8 cellular contexts compared by ENCODE assay signal in the genomic region with DNA sequence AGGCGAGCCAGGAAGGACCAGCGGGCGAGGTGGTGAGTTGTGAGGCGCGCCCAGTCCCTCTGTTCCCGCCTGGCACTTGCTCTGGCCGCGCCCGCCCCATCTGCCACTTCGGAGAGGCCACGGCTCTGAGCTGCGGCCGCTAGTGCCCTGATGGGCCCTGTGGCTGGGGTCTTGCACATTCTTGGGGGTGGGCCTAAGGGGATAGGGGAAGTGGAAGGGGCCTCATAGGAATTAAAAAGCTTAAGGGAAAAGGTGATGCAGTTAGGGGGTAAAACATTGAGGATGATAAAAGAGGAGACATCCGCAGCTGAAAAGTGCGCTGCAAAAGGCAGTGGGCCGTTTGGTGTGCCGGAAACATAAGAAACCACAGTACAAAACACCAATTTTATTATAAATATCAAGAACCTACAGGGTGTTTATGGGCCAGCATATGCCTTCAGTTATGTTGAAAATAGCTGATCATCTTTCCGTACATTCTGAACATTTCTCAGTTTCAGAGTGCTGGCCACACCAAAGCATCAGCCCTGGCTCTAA. TPM values are rescaled to one million over a fixed set of nuclear protein-coding genes. Genes with fewer than 3 reads are reported as not detected.
DNase-seq lines count a peak whose midpoint lies in the region; ATAC-seq and TF ChIP-seq lines count a peak whose summit lies in the region.

No MANE protein-coding gene starts in this region.

- H3K27me3 Mint-ChIP-seq in chondrocyte (ENCODE audit: low read depth), result no peaks in the 10 kb centered on the region
- H3K27me3 Mint-ChIP-seq in natural killer cell (ENCODE audit: low read depth in 2 of 2), result no peaks in the 10 kb centered on the region

- peak; percentile 4 to 30 (median 6) for ATAC-seq in natural killer cell
- ATAC-seq in HG03439 (IDR thresholded peaks at IDR 0.05; ENCODE audit: unreplicated experiment), result no peak
- no peak for ATAC-seq in foreskin keratinocyte

- H3K36me3 Mint-ChIP-seq in chondrocyte (ENCODE audit: low read depth), result peaks cover 20% of the 10 kb centered on the region
- H3K36me3 Mint-ChIP-seq in natural killer cell, result peaks cover 49% of the 10 kb centered on the region

- H3K4me2 ChIP-seq in BLaER1, result peak overlapping the region; percentile 94

- TF ChIP-seq RAD21 in Ishikawa (IDR thresholded peaks at IDR 0.05; ENCODE audit: low read depth), result no peak

- H3K4me3 Mint-ChIP-seq in chondrocyte (ENCODE audit: unreplicated experiment) (peak overlapping the region; percentile 94), natural killer cell (peak overlapping the region; percentile 100)

- H3K4me1 Mint-ChIP-seq in chondrocyte (ENCODE audit: low read depth) (peaks cover 18% of the 10 kb centered on the region), natural killer cell (peaks cover 92 to 96% of the 10 kb centered on the region in 2 donors)

- intact Hi-C loops in natural killer cell (cut with micrococcal nuclease), result loop anchor here (1.0 to 5.0 kb wide), 3 partner anchors 9 to 648 kb away; partner anchors contain the start of gene PSMB9

- TF ChIP-seq CTCF in chondrocyte (IDR thresholded peaks at IDR 0.05), result no peak
- TF ChIP-seq CTCF in natural killer cell (IDR thresholded peaks at IDR 0.05), result no peak
- no peak for TF ChIP-seq CTCF in foreskin keratinocyte (conservative IDR thresholded peaks at IDR 0.05)

- H3K27ac Mint-ChIP-seq in chondrocyte (ENCODE audit: unreplicated experiment), result peak overlapping the region; percentile 96
- H3K27ac Mint-ChIP-seq in natural killer cell, result peak overlapping the region; percentile 96 to 100

- H3K27ac ChIP-seq in BLaER1 (peak overlapping the region; percentile 97), foreskin keratinocyte (no peak overlapping the region)

- no peaks in the 10 kb centered on the region; the same call in 1 of the 2 replicates for H3K9me3 ChIP-seq in BLaER1

- H3K4me1 ChIP-seq in BLaER1 (peaks cover 68% of the 10 kb centered on the region), foreskin keratinocyte (no peaks in the 10 kb centered on the region)

- TF ChIP-seq EP300 in Ishikawa (IDR thresholded peaks at IDR 0.05; ENCODE audit: borderline replicate concordance), result no peak

- H3K27me3 ChIP-seq in BLaER1, result no peaks in the 10 kb centered on the region
- no peaks in the 10 kb centered on the region for H3K27me3 ChIP-seq in foreskin keratinocyte

- H3K4me3 ChIP-seq in BLaER1, result peak overlapping the region; percentile 83

- H4K20me1 ChIP-seq in BLaER1, result no peaks in the 10 kb centered on the region

- peak overlapping the region; percentile 92 for H3K9ac ChIP-seq in BLaER1

- DNase-seq in chondrocyte (ENCODE audit: low spot score) (no peak), natural killer cell (no peak), NCI-H1092 (lab: John Stamatoyannopoulos, UW) (no peak), DMS 273 treated with DMSO at 0.1 percent for 48 hours (lab: John Stamatoyannopoulos, UW) (no peak), foreskin keratinocyte (no peak)

- H3K9me3 Mint-ChIP-seq in chondrocyte (ENCODE audit: low read depth) (no peaks in the 10 kb centered on the region), natural killer cell (no peaks in the 10 kb centered on the region)

- H3K36me3 ChIP-seq in BLaER1, result peaks cover 61% of the 10 kb centered on the region

TF ChIP-seq in Ishikawa, 13 proteins besides CTCF, POLR2A, EP300 and RAD21:
- TF ChIP-seq, protein P1, sequence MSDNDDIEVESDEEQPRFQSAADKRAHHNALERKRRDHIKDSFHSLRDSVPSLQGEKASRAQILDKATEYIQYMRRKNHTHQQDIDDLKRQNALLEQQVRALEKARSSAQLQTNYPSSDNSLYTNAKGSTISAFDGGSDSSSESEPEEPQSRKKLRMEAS (IDR thresholded peaks at IDR 0.05), result peak; percentile 63; the same call in 1 of the 2 replicates
- no peak for TF ChIP-seq FOXM1 (IDR thresholded peaks at IDR 0.05; ENCODE audit: borderline replicate concordance, low read depth)

RNA-seq across cellular contexts. Expression of gene PSMB8, which starts 1.1 kb away (rescaled TPM):
- total RNA-seq in chondrocyte (14.6 to 17.4 TPM (median 16.2 TPM) in 3 replicates), natural killer cell (100 to 1,000 TPM; 160 to 170 (median 161) TPM), foreskin keratinocyte (88.1 and 89.7 TPM in 2 replicates)
- 119 and 125 TPM in 2 replicates for polyA plus RNA-seq in foreskin keratinocyte

RNA-seq across cellular contexts. Expression of gene TAP2, which starts 6.4 kb away (rescaled TPM):
- total RNA-seq in chondrocyte, result 16.3 to 28.0 TPM (median 20.3 TPM) in 3 replicates
- 100 to 1,000 TPM; 162 to 221 (median 209) TPM for total RNA-seq in natural killer cell
- 52.8 and 67.4 TPM in 2 replicates for total RNA-seq in foreskin keratinocyte
- 52.7 and 64.8 TPM in 2 replicates for polyA plus RNA-seq in foreskin keratinocyte

RNA-seq across cellular contexts. Expression of gene TAP1, which starts 8.6 kb away (rescaled TPM):
- total RNA-seq in chondrocyte (14.5 to 29.7 TPM (median 26.7 TPM) in 3 replicates), natural killer cell (100 to 1,000 TPM; 134 to 193 (median 179) TPM), foreskin keratinocyte (77.4 and 79.2 TPM in 2 replicates)
- polyA plus RNA-seq in foreskin keratinocyte, result 68.0 and 75.5 TPM in 2 replicates

RNA-seq across cellular contexts. Expression of gene PSMB9, which starts 9.1 kb away (rescaled TPM):
- total RNA-seq in chondrocyte (0.90 to 1.2 TPM (median 1.2 TPM) in 3 replicates), natural killer cell (100 to 1,000 TPM; 112 to 190 (median 182) TPM), foreskin keratinocyte (33.9 and 44.1 TPM in 2 replicates)
- polyA plus RNA-seq in foreskin keratinocyte, result 71.1 and 76.9 TPM in 2 replicates

RNA-seq across cellular contexts. Expression of gene HLA-DOB, which starts 28.1 kb away (rescaled TPM):
- total RNA-seq in chondrocyte (0.25 to 0.56 TPM in 2 of 3 replicates, not detected in the other), natural killer cell (10 to 100 TPM in 2 of 3 donors, 1 to 10 TPM in 1; 4.2 to 13.7 (median 10.4) TPM), foreskin keratinocyte (3.0 and 3.4 TPM in 2 replicates)
- polyA plus RNA-seq in foreskin keratinocyte, result 3.0 and 3.5 TPM in 2 replicates

Comparison
In these comparisons a context has a peak if more than half of its experiments do, and no peak if none do; other contexts are left out.
1. ATAC-seq: peak in natural killer cell (3 of 3); none in HG03439 (single experiment) and foreskin keratinocyte (single experiment).